ENCODE assay signal across 8 cellular contexts in the genomic region with DNA sequence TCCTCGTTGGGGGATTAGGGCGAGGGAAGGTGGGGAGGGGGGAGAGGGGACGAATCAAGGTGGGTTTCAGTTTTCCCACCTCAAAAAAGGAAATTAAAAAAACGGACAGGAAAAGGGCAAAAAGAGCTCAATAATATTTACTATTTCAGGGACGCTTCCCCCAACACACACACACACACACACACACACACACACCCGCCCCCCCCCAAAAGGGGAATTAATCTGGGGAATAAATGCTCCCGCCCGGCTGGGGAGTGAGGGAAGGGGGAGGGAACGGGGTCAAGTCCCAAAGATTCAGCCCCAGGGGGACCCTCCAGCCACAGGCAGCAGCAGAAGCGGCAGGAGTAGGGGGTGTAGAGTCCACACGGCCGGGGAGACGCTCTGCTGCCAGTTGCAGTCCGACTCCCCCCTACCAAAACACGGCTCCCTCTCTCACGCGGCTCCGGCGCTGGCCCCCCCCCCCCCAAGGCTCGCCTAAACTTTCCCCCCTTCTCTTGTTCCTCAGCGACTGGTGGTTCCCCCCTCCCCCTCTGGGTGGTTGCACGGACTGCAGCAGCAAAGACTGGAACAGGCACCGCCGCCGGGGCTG. TPM values are rescaled to one million over a fixed set of nuclear protein-coding genes. Genes with fewer than 3 reads are reported as not detected.
DNase-seq lines count a peak whose midpoint lies in the region; ATAC-seq and TF ChIP-seq lines count a peak whose summit lies in the region.

No MANE protein-coding gene starts in this region.

- peak overlapping the region; percentile 100 for H3K27ac Mint-ChIP-seq in GM23338

- H3K36me3 ChIP-seq in GM23338 (ENCODE audit: insufficient read depth), result no peaks in the 10 kb centered on the region
- H3K36me3 ChIP-seq in Peyer's patch, result no peaks in the 10 kb centered on the region
- peaks cover 0 to 3% (median 0%) of the 10 kb centered on the region in 3 donors for H3K36me3 ChIP-seq in esophagus squamous epithelium

- peak overlapping the region; percentile 82 for H3K4me3 ChIP-seq in GM23338
- peak overlapping the region; percentile 71 to 93 (median 76) for H3K4me3 ChIP-seq in Peyer's patch
- H3K4me3 ChIP-seq in esophagus squamous epithelium, result peak overlapping the region; percentile 67 to 91 (median 87)

- H3K9me2 ChIP-seq in GM23338 (ENCODE audit: insufficient read depth), result no peaks in the 10 kb centered on the region

- peaks cover 11% of the 10 kb centered on the region for H3F3A ChIP-seq in GM23338 (replicated peaks; ENCODE audit: low read depth)

- intact Hi-C loops in esophagus squamous epithelium (cut with DNase I), result loop anchor here (5.0 kb wide), 2 partner anchors 65 to 225 kb away; a partner anchor contains a TSS
- intact Hi-C loops in posterior vena cava (cut with DNase I), result loop anchor here in 1 of 2 donors (10.0 kb wide), 1 partner anchor 227 kb away; no protein-coding TSS in a partner anchor

- peak overlapping the region; percentile 73 for H3K4me2 ChIP-seq in GM23338

- TF ChIP-seq POLR2A in Peyer's patch (IDR thresholded peaks at IDR 0.05) (no peak), esophagus squamous epithelium (IDR thresholded peaks at IDR 0.05) (no peak)

- peaks cover 42% of the 10 kb centered on the region for H3K36me3 Mint-ChIP-seq in GM23338 (ENCODE audit: low read depth)

- 0 out of 2 replicates have a peak, but pooled peaks cover 6% of the 10 kb centered on the region for H3K4me1 ChIP-seq in GM23338 (ENCODE audit: insufficient read depth)
- H3K4me1 ChIP-seq in Peyer's patch, result peaks cover 0 to 26% (median 4%) of the 10 kb centered on the region in 4 donors
- peaks cover 5 to 44% (median 23%) of the 10 kb centered on the region in 3 donors for H3K4me1 ChIP-seq in esophagus squamous epithelium

- ATAC-seq in GM23338 (no peak), GM19395 (IDR thresholded peaks at IDR 0.05; ENCODE audit: unreplicated experiment) (no peak), HG03442 (IDR thresholded peaks at IDR 0.05; ENCODE audit: unreplicated experiment) (no peak)

- TF ChIP-seq CTCF in GM23338 (conservative IDR thresholded peaks at IDR 0.05; ENCODE audit: low read depth in 2 of 2) (no peak), Peyer's patch (IDR thresholded peaks at IDR 0.05) (no peak), esophagus squamous epithelium (IDR thresholded peaks at IDR 0.05) (no peak)

- H3K27me3 Mint-ChIP-seq in GM23338 (ENCODE audit: insufficient read depth, low read depth, poor library complexity), result peaks cover 19% of the 10 kb centered on the region

- H3K79me2 ChIP-seq in GM23338 (replicated peaks; ENCODE audit: insufficient read depth), result peaks cover 52% of the 10 kb centered on the region

- H3K9me3 Mint-ChIP-seq in GM23338, result peaks cover 12% of the 10 kb centered on the region

- H3K27ac ChIP-seq in GM23338 (ENCODE audit: low read depth), result peak overlapping the region; percentile 96
- H3K27ac ChIP-seq in Peyer's patch, result peak overlapping the region; percentile 95 to 99 (median 97)
- H3K27ac ChIP-seq in esophagus squamous epithelium, result peak overlapping the region; percentile 92 to 100 (median 97)

- H3K9me3 ChIP-seq in Peyer's patch (no peaks in the 10 kb centered on the region), esophagus squamous epithelium (no peaks in the 10 kb centered on the region)

- H3K27me3 ChIP-seq in GM23338 (ENCODE audit: insufficient read depth) (no peaks in the 10 kb centered on the region), Peyer's patch (no peaks in the 10 kb centered on the region), esophagus squamous epithelium (no peaks in the 10 kb centered on the region)

- 0% methylated on average over 3 to 6 of the region's 25 CpGs for WGBS in esophagus squamous epithelium, 2 donors

- H3K4me1 Mint-ChIP-seq in GM23338, result peaks cover 21% of the 10 kb centered on the region; the same call in 2 of the 3 replicates

- peaks cover 34% of the 10 kb centered on the region for H4K20me1 ChIP-seq in GM23338 (replicated peaks; ENCODE audit: insufficient read depth)

- H3K4me3 Mint-ChIP-seq in GM23338, result peak overlapping the region; percentile 98

- H2AFZ ChIP-seq in GM23338, result no peak overlapping the region

- DNase-seq in GM23338 (ENCODE audit: low spot score), result peak; percentile 33
- DNase-seq in Peyer's patch, result peak in 1 of 3 donors; percentile 30
- DNase-seq in esophagus squamous epithelium (lab: John Stamatoyannopoulos, UW), result peak; percentile 17
- peak; percentile 84 for DNase-seq in posterior vena cava (ENCODE audit: low spot score)
- DNase-seq in H4 (ENCODE audit: low spot score), result no peak
- DNase-seq in retina, result no peak

TF ChIP-seq in GM23338, 12 proteins besides CTCF, POLR2A, EP300 and RAD21 (continues in another document):
- no peak for TF ChIP-seq EZH2 (IDR thresholded peaks at IDR 0.05; ENCODE audit: low read depth, unreplicated experiment)
- no peak for TF ChIP-seq ZNF114 (CRISPR knock-in tag; IDR thresholded peaks at IDR 0.05)
- TF ChIP-seq, protein P1, sequence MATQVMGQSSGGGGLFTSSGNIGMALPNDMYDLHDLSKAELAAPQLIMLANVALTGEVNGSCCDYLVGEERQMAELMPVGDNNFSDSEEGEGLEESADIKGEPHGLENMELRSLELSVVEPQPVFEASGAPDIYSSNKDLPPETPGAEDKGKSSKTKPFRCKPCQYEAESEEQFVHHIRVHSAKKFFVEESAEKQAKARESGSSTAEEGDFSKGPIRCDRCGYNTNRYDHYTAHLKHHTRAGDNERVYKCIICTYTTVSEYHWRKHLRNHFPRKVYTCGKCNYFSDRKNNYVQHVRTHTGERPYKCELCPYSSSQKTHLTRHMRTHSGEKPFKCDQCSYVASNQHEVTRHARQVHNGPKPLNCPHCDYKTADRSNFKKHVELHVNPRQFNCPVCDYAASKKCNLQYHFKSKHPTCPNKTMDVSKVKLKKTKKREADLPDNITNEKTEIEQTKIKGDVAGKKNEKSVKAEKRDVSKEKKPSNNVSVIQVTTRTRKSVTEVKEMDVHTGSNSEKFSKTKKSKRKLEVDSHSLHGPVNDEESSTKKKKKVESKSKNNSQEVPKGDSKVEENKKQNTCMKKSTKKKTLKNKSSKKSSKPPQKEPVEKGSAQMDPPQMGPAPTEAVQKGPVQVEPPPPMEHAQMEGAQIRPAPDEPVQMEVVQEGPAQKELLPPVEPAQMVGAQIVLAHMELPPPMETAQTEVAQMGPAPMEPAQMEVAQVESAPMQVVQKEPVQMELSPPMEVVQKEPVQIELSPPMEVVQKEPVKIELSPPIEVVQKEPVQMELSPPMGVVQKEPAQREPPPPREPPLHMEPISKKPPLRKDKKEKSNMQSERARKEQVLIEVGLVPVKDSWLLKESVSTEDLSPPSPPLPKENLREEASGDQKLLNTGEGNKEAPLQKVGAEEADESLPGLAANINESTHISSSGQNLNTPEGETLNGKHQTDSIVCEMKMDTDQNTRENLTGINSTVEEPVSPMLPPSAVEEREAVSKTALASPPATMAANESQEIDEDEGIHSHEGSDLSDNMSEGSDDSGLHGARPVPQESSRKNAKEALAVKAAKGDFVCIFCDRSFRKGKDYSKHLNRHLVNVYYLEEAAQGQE (IDR thresholded peaks at IDR 0.05; ENCODE audit: unreplicated experiment), result no peak
- TF ChIP-seq, protein P2, sequence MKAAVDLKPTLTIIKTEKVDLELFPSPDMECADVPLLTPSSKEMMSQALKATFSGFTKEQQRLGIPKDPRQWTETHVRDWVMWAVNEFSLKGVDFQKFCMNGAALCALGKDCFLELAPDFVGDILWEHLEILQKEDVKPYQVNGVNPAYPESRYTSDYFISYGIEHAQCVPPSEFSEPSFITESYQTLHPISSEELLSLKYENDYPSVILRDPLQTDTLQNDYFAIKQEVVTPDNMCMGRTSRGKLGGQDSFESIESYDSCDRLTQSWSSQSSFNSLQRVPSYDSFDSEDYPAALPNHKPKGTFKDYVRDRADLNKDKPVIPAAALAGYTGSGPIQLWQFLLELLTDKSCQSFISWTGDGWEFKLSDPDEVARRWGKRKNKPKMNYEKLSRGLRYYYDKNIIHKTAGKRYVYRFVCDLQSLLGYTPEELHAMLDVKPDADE (IDR thresholded peaks at IDR 0.05), result no peak
- TF ChIP-seq ZNF331 (CRISPR knock-in tag; IDR thresholded peaks at IDR 0.05; ENCODE audit: low read depth), result no peak
- no peak for TF ChIP-seq JUNB (IDR thresholded peaks at IDR 0.05; ENCODE audit: unreplicated experiment)

RNA-seq across cellular contexts. Expression of a gene that starts 0.5 kb away (rescaled TPM):
- total RNA-seq in GM23338 (2014; rRNA removed; shearing (Covaris generic)), result 479 and 485 TPM in 2 replicates
- polyA plus RNA-seq in GM23338 (2016; fragmentation: Nextera tagmentation; extraction: Ambion mirVana), result 98.9 and 115 TPM in 2 replicates
- total RNA-seq in Peyer's patch (100 to 1,000 TPM in 3 of 4 donors, 10 to 100 TPM in 1; 71.1 to 158 (median 119) TPM), esophagus squamous epithelium (100 to 1,000 TPM in 3 of 4 donors, 10 to 100 TPM in 1; 46.5 to 138 (median 104) TPM), posterior vena cava (100 to 1,000 TPM in 1 of 2 donors, 10 to 100 TPM in 1; 78.4 to 136 TPM)
- total RNA-seq in H4 (2014; rRNA removed; shearing (Covaris generic)), result 117 and 122 TPM in 2 replicates

Comparison
In these comparisons a context has a peak if more than half of its experiments do, and no peak if none do; other contexts are left out.
1. DNase-seq: peak in GM23338 (single experiment), esophagus squamous epithelium (single experiment) and posterior vena cava (single experiment); none in H4 (single experiment) and retina (single experiment).
2. Peak in every context shown above with its lines, with median percentiles within 50 percentile points of each other: H3K27ac ChIP-seq and H3K4me3 ChIP-seq.